In the genomic region with DNA sequence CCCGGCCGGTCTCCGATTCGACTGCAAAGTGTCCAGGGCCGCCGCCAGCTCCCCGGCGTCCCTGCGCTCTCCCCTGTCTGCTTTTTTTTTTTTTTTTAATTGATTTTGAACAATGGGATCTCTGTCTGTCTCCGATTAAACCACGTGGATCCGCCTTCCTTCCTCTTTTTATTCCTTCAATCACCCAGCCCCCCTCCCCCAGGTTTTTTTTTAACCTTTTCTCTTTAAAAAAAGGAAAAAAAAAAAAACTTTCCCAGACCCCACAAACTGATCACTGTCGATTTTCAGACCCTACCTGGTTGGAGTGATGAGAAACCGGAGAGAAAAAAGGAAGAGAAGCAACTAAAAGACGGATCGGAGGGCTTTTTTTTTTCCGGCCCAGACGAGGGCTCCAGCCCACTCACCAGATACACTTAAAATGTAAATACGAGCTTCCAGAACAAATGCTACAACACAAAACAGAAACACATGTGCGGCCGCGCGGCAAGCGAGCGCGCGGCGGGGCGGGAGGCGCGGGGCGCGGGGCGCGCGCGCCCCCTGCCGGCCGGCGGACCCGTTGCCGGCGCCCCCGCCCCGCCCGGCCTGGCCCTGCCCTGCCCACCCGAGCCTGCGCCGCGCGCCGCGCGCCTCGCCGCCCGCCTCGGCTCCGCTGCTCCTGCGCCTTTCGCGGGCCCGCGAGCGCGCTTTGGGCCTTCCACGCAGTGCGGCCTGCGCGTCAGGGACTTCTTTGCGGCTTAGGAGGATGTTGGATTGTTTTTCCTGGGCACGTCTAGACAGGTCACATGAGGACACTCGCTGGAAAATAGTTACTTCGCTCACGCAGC, we compare ENCODE assay signal across 1 cellular context.
TF ChIP-seq lines count a peak whose summit lies in the region.

Gene RCC2 (minus strand): TSS at position 428 of the 824 bp plus-strand sequence. CDS start 1,163 bp downstream, outside the sequence.

TF ChIP-seq in HepG2, 621 proteins besides CTCF, POLR2A, EP300 and RAD21 (continued from another document and continues in another):
- TF ChIP-seq, protein P1, sequence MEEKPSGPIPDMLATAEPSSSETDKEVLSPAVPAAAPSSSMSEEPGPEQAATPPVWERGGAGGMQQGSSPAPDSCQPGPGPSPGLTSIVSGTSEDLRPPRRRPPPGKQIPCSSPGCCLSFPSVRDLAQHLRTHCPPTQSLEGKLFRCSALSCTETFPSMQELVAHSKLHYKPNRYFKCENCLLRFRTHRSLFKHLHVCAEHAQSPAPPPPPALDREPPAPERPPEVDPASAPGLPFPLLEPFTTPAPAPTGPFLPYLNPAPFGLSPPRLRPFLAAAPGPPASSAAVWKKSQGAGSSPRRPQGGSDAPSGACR (CRISPR knock-in tag; IDR thresholded peaks at IDR 0.05): no peak
- TF ChIP-seq, protein P2, sequence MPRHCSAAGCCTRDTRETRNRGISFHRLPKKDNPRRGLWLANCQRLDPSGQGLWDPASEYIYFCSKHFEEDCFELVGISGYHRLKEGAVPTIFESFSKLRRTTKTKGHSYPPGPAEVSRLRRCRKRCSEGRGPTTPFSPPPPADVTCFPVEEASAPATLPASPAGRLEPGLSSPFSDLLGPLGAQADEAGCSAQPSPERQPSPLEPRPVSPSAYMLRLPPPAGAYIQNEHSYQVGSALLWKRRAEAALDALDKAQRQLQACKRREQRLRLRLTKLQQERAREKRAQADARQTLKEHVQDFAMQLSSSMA (CRISPR knock-in tag; IDR thresholded peaks at IDR 0.05): no peak
- TF ChIP-seq SP1 (IDR thresholded peaks at IDR 0.05): no peak
- TF ChIP-seq SP1 (CRISPR knock-in tag; IDR thresholded peaks at IDR 0.05): no peak
- TF ChIP-seq ZNF101 (CRISPR knock-in tag; IDR thresholded peaks at IDR 0.05; ENCODE audit: borderline replicate concordance, low read depth): no peak
- no peak for TF ChIP-seq CENPT (CRISPR knock-in tag; IDR thresholded peaks at IDR 0.05; ENCODE audit: low read depth)
- no peak for TF ChIP-seq SMC3 (IDR thresholded peaks at IDR 0.05; ENCODE audit: low read length)
- no peak for TF ChIP-seq PAF1 (CRISPR knock-in tag; IDR thresholded peaks at IDR 0.05)
- no peak for TF ChIP-seq FIP1L1 (IDR thresholded peaks at IDR 0.05; ENCODE audit: borderline replicate concordance, insufficient read depth, low read depth, low read length)
- TF ChIP-seq, protein P3, sequence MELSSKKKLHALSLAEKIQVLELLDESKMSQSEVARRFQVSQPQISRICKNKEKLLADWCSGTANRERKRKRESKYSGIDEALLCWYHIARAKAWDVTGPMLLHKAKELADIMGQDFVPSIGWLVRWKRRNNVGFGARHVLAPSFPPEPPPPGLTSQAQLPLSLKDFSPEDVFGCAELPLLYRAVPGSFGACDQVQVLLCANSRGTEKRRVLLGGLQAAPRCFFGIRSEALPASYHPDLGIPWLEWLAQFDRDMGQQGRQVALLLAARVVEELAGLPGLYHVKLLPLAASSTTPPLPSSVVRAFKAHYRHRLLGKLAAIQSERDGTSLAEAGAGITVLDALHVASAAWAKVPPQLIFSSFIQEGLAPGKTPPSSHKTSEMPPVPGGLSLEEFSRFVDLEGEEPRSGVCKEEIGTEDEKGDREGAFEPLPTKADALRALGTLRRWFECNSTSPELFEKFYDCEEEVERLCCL (CRISPR knock-in tag; IDR thresholded peaks at IDR 0.05; ENCODE audit: borderline replicate concordance): no peak
- peak; percentile 59; the same call in 1 of the 2 replicates for TF ChIP-seq GATAD1 (CRISPR knock-in tag; IDR thresholded peaks at IDR 0.05)
- no peak for TF ChIP-seq NCOA2 (CRISPR knock-in tag; IDR thresholded peaks at IDR 0.05)
- TF ChIP-seq KLF9 (CRISPR knock-in tag; IDR thresholded peaks at IDR 0.05; ENCODE audit: low read depth): no peak
- TF ChIP-seq, protein P4, sequence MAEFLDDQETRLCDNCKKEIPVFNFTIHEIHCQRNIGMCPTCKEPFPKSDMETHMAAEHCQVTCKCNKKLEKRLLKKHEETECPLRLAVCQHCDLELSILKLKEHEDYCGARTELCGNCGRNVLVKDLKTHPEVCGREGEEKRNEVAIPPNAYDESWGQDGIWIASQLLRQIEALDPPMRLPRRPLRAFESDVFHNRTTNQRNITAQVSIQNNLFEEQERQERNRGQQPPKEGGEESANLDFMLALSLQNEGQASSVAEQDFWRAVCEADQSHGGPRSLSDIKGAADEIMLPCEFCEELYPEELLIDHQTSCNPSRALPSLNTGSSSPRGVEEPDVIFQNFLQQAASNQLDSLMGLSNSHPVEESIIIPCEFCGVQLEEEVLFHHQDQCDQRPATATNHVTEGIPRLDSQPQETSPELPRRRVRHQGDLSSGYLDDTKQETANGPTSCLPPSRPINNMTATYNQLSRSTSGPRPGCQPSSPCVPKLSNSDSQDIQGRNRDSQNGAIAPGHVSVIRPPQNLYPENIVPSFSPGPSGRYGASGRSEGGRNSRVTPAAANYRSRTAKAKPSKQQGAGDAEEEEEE (CRISPR knock-in tag; IDR thresholded peaks at IDR 0.05; ENCODE audit: borderline replicate concordance): no peak
- no peak for TF ChIP-seq ZNF143 (CRISPR knock-in tag; IDR thresholded peaks at IDR 0.05)
- TF ChIP-seq, protein P5, sequence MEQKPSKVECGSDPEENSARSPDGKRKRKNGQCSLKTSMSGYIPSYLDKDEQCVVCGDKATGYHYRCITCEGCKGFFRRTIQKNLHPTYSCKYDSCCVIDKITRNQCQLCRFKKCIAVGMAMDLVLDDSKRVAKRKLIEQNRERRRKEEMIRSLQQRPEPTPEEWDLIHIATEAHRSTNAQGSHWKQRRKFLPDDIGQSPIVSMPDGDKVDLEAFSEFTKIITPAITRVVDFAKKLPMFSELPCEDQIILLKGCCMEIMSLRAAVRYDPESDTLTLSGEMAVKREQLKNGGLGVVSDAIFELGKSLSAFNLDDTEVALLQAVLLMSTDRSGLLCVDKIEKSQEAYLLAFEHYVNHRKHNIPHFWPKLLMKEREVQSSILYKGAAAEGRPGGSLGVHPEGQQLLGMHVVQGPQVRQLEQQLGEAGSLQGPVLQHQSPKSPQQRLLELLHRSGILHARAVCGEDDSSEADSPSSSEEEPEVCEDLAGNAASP (CRISPR knock-in tag; IDR thresholded peaks at IDR 0.05; ENCODE audit: borderline replicate concordance): peak; percentile 64; the same call in 1 of the 2 replicates
- TF ChIP-seq ZNF335 (CRISPR knock-in tag; IDR thresholded peaks at IDR 0.05): no peak
- TF ChIP-seq NR2F1 (CRISPR knock-in tag; IDR thresholded peaks at IDR 0.05): no peak
- TF ChIP-seq ZNF3 (CRISPR knock-in tag; IDR thresholded peaks at IDR 0.05): no peak
- TF ChIP-seq ZNF619 (CRISPR knock-in tag; IDR thresholded peaks at IDR 0.05): no peak
- no peak for TF ChIP-seq E2F5 (CRISPR knock-in tag; conservative IDR thresholded peaks at IDR 0.05)
- TF ChIP-seq, protein P6, sequence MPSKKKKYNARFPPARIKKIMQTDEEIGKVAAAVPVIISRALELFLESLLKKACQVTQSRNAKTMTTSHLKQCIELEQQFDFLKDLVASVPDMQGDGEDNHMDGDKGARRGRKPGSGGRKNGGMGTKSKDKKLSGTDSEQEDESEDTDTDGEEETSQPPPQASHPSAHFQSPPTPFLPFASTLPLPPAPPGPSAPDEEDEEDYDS (CRISPR knock-in tag; IDR thresholded peaks at IDR 0.05): no peak
- no peak for TF ChIP-seq ZSCAN31 (CRISPR knock-in tag; IDR thresholded peaks at IDR 0.05; ENCODE audit: low read depth)
- TF ChIP-seq HDAC6 (IDR thresholded peaks at IDR 0.05; ENCODE audit: low read depth, low read length): no peak
- peak; percentile 32; the same call in 1 of the 2 replicates for TF ChIP-seq ZNF430 (CRISPR knock-in tag; IDR thresholded peaks at IDR 0.05)
- TF ChIP-seq MLX (CRISPR knock-in tag; IDR thresholded peaks at IDR 0.05): no peak
- peak; percentile 67; the same call in 1 of the 2 replicates for TF ChIP-seq ZFX (CRISPR knock-in tag; IDR thresholded peaks at IDR 0.05; ENCODE audit: low read depth)
- peak; percentile 10 for TF ChIP-seq SKI (IDR thresholded peaks at IDR 0.05; ENCODE audit: partially characterized antibody)
- 0 out of 2 replicates have a peak, but pooled peaks have one; percentile 47 for TF ChIP-seq MXD1 (CRISPR knock-in tag; IDR thresholded peaks at IDR 0.05)
- TF ChIP-seq, protein P7, sequence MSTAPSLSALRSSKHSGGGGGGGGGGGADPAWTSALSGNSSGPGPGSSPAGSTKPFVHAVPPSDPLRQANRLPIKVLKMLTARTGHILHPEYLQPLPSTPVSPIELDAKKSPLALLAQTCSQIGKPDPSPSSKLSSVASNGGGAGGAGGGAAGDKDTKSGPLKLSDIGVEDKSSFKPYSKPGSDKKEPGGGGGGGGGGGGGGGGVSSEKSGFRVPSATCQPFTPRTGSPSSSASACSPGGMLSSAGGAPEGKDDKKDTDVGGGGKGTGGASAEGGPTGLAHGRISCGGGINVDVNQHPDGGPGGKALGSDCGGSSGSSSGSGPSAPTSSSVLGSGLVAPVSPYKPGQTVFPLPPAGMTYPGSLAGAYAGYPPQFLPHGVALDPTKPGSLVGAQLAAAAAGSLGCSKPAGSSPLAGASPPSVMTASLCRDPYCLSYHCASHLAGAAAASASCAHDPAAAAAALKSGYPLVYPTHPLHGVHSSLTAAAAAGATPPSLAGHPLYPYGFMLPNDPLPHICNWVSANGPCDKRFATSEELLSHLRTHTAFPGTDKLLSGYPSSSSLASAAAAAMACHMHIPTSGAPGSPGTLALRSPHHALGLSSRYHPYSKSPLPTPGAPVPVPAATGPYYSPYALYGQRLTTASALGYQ (CRISPR knock-in tag; IDR thresholded peaks at IDR 0.05): no peak
- no peak for TF ChIP-seq ZNF776 (CRISPR knock-in tag; IDR thresholded peaks at IDR 0.05)
- TF ChIP-seq, protein P8, sequence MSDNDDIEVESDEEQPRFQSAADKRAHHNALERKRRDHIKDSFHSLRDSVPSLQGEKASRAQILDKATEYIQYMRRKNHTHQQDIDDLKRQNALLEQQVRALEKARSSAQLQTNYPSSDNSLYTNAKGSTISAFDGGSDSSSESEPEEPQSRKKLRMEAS (IDR thresholded peaks at IDR 0.05): peak; percentile 89
- TF ChIP-seq NCOA1 (CRISPR knock-in tag; IDR thresholded peaks at IDR 0.05): no peak
- TF ChIP-seq YEATS4 (CRISPR knock-in tag; IDR thresholded peaks at IDR 0.05; ENCODE audit: borderline replicate concordance): peak; percentile 66; the same call in 1 of the 2 replicates
- no peak for TF ChIP-seq ZMYM2 (CRISPR knock-in tag; IDR thresholded peaks at IDR 0.05)
- TF ChIP-seq, protein P9, sequence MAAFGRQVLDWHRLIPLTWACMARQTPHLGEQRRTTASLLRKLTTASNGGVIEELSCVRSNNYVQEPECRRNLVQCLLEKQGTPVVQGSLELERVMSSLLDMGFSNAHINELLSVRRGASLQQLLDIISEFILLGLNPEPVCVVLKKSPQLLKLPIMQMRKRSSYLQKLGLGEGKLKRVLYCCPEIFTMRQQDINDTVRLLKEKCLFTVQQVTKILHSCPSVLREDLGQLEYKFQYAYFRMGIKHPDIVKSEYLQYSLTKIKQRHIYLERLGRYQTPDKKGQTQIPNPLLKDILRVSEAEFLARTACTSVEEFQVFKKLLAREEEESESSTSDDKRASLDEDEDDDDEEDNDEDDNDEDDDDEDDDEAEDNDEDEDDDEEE (CRISPR knock-in tag; IDR thresholded peaks at IDR 0.05): no peak
- TF ChIP-seq, protein P10, sequence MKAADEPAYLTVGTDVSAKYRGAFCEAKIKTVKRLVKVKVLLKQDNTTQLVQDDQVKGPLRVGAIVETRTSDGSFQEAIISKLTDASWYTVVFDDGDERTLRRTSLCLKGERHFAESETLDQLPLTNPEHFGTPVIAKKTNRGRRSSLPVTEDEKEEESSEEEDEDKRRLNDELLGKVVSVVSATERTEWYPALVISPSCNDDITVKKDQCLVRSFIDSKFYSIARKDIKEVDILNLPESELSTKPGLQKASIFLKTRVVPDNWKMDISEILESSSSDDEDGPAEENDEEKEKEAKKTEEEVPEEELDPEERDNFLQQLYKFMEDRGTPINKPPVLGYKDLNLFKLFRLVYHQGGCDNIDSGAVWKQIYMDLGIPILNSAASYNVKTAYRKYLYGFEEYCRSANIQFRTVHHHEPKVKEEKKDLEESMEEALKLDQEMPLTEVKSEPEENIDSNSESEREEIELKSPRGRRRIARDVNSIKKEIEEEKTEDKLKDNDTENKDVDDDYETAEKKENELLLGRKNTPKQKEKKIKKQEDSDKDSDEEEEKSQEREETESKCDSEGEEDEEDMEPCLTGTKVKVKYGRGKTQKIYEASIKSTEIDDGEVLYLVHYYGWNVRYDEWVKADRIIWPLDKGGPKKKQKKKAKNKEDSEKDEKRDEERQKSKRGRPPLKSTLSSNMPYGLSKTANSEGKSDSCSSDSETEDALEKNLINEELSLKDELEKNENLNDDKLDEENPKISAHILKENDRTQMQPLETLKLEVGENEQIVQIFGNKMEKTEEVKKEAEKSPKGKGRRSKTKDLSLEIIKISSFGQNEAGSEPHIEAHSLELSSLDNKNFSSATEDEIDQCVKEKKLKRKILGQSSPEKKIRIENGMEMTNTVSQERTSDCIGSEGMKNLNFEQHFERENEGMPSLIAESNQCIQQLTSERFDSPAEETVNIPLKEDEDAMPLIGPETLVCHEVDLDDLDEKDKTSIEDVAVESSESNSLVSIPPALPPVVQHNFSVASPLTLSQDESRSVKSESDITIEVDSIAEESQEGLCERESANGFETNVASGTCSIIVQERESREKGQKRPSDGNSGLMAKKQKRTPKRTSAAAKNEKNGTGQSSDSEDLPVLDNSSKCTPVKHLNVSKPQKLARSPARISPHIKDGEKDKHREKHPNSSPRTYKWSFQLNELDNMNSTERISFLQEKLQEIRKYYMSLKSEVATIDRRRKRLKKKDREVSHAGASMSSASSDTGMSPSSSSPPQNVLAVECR (CRISPR knock-in tag; IDR thresholded peaks at IDR 0.05; ENCODE audit: borderline replicate concordance): no peak; the same call in 1 of the 2 replicates
- TF ChIP-seq SAFB2 (CRISPR knock-in tag; IDR thresholded peaks at IDR 0.05; ENCODE audit: borderline replicate concordance, low read depth): no peak
- TF ChIP-seq, protein P11, sequence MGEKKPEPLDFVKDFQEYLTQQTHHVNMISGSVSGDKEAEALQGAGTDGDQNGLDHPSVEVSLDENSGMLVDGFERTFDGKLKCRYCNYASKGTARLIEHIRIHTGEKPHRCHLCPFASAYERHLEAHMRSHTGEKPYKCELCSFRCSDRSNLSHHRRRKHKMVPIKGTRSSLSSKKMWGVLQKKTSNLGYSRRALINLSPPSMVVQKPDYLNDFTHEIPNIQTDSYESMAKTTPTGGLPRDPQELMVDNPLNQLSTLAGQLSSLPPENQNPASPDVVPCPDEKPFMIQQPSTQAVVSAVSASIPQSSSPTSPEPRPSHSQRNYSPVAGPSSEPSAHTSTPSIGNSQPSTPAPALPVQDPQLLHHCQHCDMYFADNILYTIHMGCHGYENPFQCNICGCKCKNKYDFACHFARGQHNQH (CRISPR knock-in tag; IDR thresholded peaks at IDR 0.05): no peak
